In the genomic region with DNA sequence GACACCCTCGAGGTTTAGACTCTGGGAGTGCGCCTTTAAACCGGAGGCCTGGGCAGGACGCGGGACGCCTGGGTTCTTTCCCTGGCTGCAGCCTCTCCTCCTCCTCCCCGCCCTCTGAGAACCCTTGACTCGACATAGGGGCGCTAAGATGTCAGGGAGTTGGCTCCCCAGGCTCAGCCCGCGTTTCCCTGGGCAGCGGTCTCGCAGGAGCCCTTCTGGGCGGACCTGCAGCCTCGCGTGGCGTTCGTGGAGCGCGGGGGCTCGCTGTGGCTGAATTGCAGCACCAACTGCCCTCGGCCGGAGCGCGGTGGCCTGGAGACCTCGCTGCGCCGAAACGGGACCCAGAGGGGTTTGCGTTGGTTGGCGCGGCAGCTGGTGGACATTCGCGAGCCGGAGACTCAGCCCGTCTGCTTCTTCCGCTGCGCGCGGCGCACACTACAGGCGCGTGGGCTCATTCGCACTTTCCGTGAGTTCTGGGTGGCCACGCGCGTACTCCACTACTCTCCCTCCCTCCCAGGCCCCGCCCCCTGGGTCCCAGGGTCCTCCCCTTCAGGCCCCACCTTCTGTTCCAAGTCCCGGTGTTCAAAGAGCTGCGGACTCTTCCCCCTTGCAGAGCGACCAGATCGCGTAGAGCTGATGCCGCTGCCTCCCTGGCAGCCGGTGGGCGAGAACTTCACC, we compare ENCODE assay signal across 9 cellular contexts. TPM values are rescaled to one million over a fixed set of nuclear protein-coding genes. Genes with fewer than 3 reads are reported as not detected.
DNase-seq lines count a peak whose midpoint lies in the region; ATAC-seq, FAIRE-seq and TF ChIP-seq lines count a peak whose summit lies in the region.
"Had no signal": no experiment of that assay in that cellular context is flagged by ENCODE, and none has a peak within 500 bp of the region (broad histone marks: within the 10 kb centered on the region; RNA-seq: fewer than 3 reads in every experiment).

No MANE protein-coding gene starts in this region.

- H3K4me3 Mint-ChIP-seq in immature natural killer cell: peak overlapping the region; percentile 83 to 90 (median 85)

- peaks cover 0 to 2% (median 0%) of the 10 kb centered on the region in 6 donors for H3K9me3 Mint-ChIP-seq in immature natural killer cell

- DNase-seq in 8988T (peak; percentile 82), RWPE1 (ENCODE audit: low spot score) (peak; percentile 64), GM12878 (ENCODE audit: low read depth, low spot score) (no peak), immature natural killer cell (peak; percentile 54 to 59 (median 55))
- peak; percentile 54 for DNase-seq in stimulated activated CD4-positive, alpha-beta T cell treated with anti-CD3 and anti-CD28 coated beads, Interleukin-2, amount 100 ng/mL, for 4 hours (ENCODE audit: low read depth)

- TF ChIP-seq EP300 in GM12878 (IDR thresholded peaks at IDR 0.05; ENCODE audit: borderline replicate concordance in 1 of 2, control insufficient read depth in 1 of 2, low read depth in 2 of 2, low read length in 2 of 2): no peak

- no peaks in the 10 kb centered on the region for H3K79me2 ChIP-seq in GM12878 (ENCODE audit: control insufficient read depth, insufficient read depth, low read length)

- RAD21 ChIA-PET in GM12878 (lab: Charles Lee; ENCODE audit: unreplicated experiment): interaction anchor here (0.6 to 1.6 kb wide), 5 partner anchors 11 to 90 kb away, joined by 3 to 22 read pairs (median 5); a partner anchor contains a TSS

- H3K4me3 ChIP-seq in GM12875 (ENCODE audit: low read depth, low read length) (peak overlapping the region; percentile 52), GM12878 (peak overlapping the region; percentile 77)

- CTCF ChIA-PET in RWPE1 (lab: Yijun Ruan, JAX): interaction anchor here (0.6 to 1.7 kb wide), 4 partner anchors 22 to 214 kb away, joined by 3 to 11 read pairs (median 4); no protein-coding TSS in a partner anchor
- CTCF ChIA-PET in GM12878 (lab: Yijun Ruan, JAX): interaction anchor here (1.0 to 1.8 kb wide), 5 partner anchors 20 to 98 kb away, joined by 3 to 7 read pairs (median 4); a partner anchor contains a TSS

- BruUV-seq in GM12878 (replicated peaks; lab: Mats Ljungman, UMichigan): no TSS peak

- H2AFZ ChIP-seq in GM12878 (ENCODE audit: control insufficient read depth, low read depth, low read length): peak overlapping the region; percentile 61

- POLR2A ChIA-PET in RWPE1 (lab: Yijun Ruan, JAX; ENCODE audit: low non-redundant PET) (no interaction called here), GM12878 (lab: Charles Lee) (interaction anchor here (0.6 to 2.2 kb wide), 9 partner anchors 11 to 263 kb away, joined by 3 to 11 read pairs (median 4); a partner anchor contains a TSS)

- no peaks in the 10 kb centered on the region; the same call in 2 of the 3 replicates for H3K9me3 ChIP-seq in GM12878 (replicated peaks; ENCODE audit: control insufficient read depth, insufficient read depth, low read length)

- H3K27me3 Mint-ChIP-seq in immature natural killer cell (ENCODE audit: low read depth in 3 of 3): peaks cover 54 to 81% (median 59%) of the 10 kb centered on the region in 3 donors

- H4K20me1 ChIP-seq in GM12878 (ENCODE audit: control insufficient read depth, insufficient read depth): peaks cover 1% of the 10 kb centered on the region; the same call in 1 of the 2 replicates

- peaks cover 3 to 16% of the 10 kb centered on the region in 2 experiments for H3K27me3 ChIP-seq in GM12878 (replicated peaks in 1 of 2; ENCODE audit: control insufficient read depth in 2 of 2, insufficient read depth in 2 of 2, low read length in 1 of 2)

- WGBS in GM12878 (ENCODE audit: insufficient coverage, insufficient replicate concordance, low lambda C conversion rate, missing lambda C conversion rate): 2% methylated on average over 44 of the region's 57 CpGs

- in situ Hi-C loops in GM12878 (cut with MboI): no loop called here

- H3K27ac ChIP-seq in RWPE1 (peak overlapping the region; percentile 93), GM12878 (ENCODE audit: control insufficient read depth, insufficient read depth) (no peak overlapping the region)

- intact Hi-C loops in GM12878 (cut with micrococcal nuclease; ENCODE audit: unreplicated experiment): no loop called here

- peaks cover 60% of the 10 kb centered on the region for H3K4me1 ChIP-seq in GM12878 (ENCODE audit: control insufficient read depth, insufficient read depth, low read length)

- FAIRE-seq in GM12878 (lab: Jason Lieb, UNC): no peak
- FAIRE-seq: endometrium had no signal

- TF ChIP-seq POLR2A in GM12878 (IDR thresholded peaks at IDR 0.05; ENCODE audit: low read depth, low read length): peak; percentile 49; the same call in 1 of the 2 replicates

- ATAC-seq in GM12878 (peak; percentile 8; the same call in 2 of the 3 replicates), GM18498 (IDR thresholded peaks at IDR 0.05; ENCODE audit: unreplicated experiment) (no peak), HG03097 (IDR thresholded peaks at IDR 0.05; ENCODE audit: low FRiP score, unreplicated experiment) (no peak)

- peaks cover 78% of the 10 kb centered on the region in 2 donors for H3K4me1 Mint-ChIP-seq in immature natural killer cell

- peak overlapping the region; percentile 7; the same call in 1 of the 2 replicates for H3K9ac ChIP-seq in GM12878 (ENCODE audit: control insufficient read depth, insufficient read depth, low read length)

- H3K36me3 ChIP-seq in GM12878 (ENCODE audit: control insufficient read depth in 2 of 2, insufficient read depth in 2 of 2, low read length in 1 of 2): peaks cover 1 to 2% of the 10 kb centered on the region in 2 experiments; a peak in 2 of 4 replicates

- no peak for TF ChIP-seq RAD21 in GM12878 (IDR thresholded peaks at IDR 0.05; ENCODE audit: insufficient read depth, low read depth, low read length)

- H3K4me2 ChIP-seq in GM12878 (ENCODE audit: control insufficient read depth, insufficient read depth): peak overlapping the region; percentile 98

- peaks cover 2 to 6% (median 3%) of the 10 kb centered on the region in 3 donors for H3K36me3 Mint-ChIP-seq in immature natural killer cell

- SMC1A ChIA-PET in GM12878 (lab: Charles Lee; ENCODE audit: uncharacterized antibody, unreplicated experiment): interaction anchor here (0.8 to 1.8 kb wide), 6 partner anchors 14 to 145 kb away, joined by 3 to 14 read pairs (median 4); a partner anchor contains a TSS

- TF ChIP-seq CTCF in GM12875 (IDR thresholded peaks at IDR 0.05; ENCODE audit: borderline replicate concordance, insufficient read depth, low read depth, low read length) (no peak), RWPE1 (conservative IDR thresholded peaks at IDR 0.05; ENCODE audit: low read depth) (no peak), GM12878 (IDR thresholded peaks at IDR 0.05 in 2 of 3, conservative IDR thresholded peaks at IDR 0.05 in 1 of 3; ENCODE audit: control insufficient read depth in 2 of 3, extremely low read depth in 1 of 3, insufficient read depth in 1 of 3, low read depth in 3 of 3, low read length in 3 of 3) (no peak)

- peak overlapping the region in 3 of 6 donors; percentile 32 to 71 (median 39) for H3K27ac Mint-ChIP-seq in immature natural killer cell

RNA-seq across cellular contexts. Expression of a gene that starts 1.3 kb away (rescaled TPM):
- 14.9 and 15.8 TPM in 2 replicates for total RNA-seq in GM12878 (2013; cell fraction: nucleolus; rRNA removed)
- total RNA-seq in GM12878 (2014; rRNA removed) (0.76 and 1.3 TPM in 2 replicates), GM12878 (2014; rRNA removed; fragmentation: Illumina TruSeq; extraction: Trizol) (0.36 and 0.55 TPM in 2 replicates), GM12878 (2021) (3.0 and 4.6 TPM in 2 replicates)
- 1.1 TPM for polyA plus RNA-seq in GM12878 (2011; ENCODE audit: low read depth)
- polyA plus RNA-seq in GM12878 (2011; rRNA removed) (1.4 and 3.5 TPM in 2 replicates), GM12878 (2014; fragmentation: Illumina TruSeq; extraction: Trizol) (0.48 TPM in 1 of 2 replicates, not detected in the other), GM12878 (2014; fragmentation: Nextera tagmentation; extraction: Ambion mirVana) (not detected), GM12878 (2014; rRNA removed) (3.2 and 4.6 TPM in 2 replicates), GM12878 (2016; fragmentation: Nextera tagmentation; extraction: Ambion mirVana) (under 1 TPM; 0.14 to 0.59 TPM), immature natural killer cell (not detected)
- 4.9 and 7.8 TPM in 2 replicates for polyA plus RNA-seq in GM12878 (2011; cell fraction: cytosol; rRNA removed)
- polyA plus RNA-seq in GM12878 (2011; cell fraction: nucleus; rRNA removed): 154 and 163 TPM in 2 replicates
- 3.8 and 6.4 TPM in 2 replicates for polyA plus RNA-seq in GM12878 (2012)
- polyA minus RNA-seq in GM12878 (2011; rRNA and poly(A)+ RNA removed): 0.66 and 3.7 TPM in 2 replicates
- 1.0 and 3.1 TPM in 2 replicates for polyA minus RNA-seq in GM12878 (2011; cell fraction: cytosol; rRNA and poly(A)+ RNA removed)
- 8.2 and 13.5 TPM in 2 replicates for polyA minus RNA-seq in GM12878 (2011; cell fraction: nucleus; rRNA and poly(A)+ RNA removed)

RNA-seq across cellular contexts. Expression of a gene that starts 4.3 kb away (rescaled TPM):
- 2.8 and 3.6 TPM in 2 replicates for total RNA-seq in GM12878 (2013; cell fraction: nucleolus; rRNA removed)
- total RNA-seq in GM12878 (2014; rRNA removed) (2.4 and 3.0 TPM in 2 replicates), GM12878 (2014; rRNA removed; fragmentation: Illumina TruSeq; extraction: Trizol) (1.2 and 1.3 TPM in 2 replicates), GM12878 (2021) (2.1 and 2.6 TPM in 2 replicates)
- 0.80 TPM for polyA plus RNA-seq in GM12878 (2011; ENCODE audit: low read depth)
- polyA plus RNA-seq in GM12878 (2011; rRNA removed) (0.20 and 0.31 TPM in 2 replicates), GM12878 (2014; fragmentation: Illumina TruSeq; extraction: Trizol) (0.29 and 0.63 TPM in 2 replicates), GM12878 (2014; fragmentation: Nextera tagmentation; extraction: Ambion mirVana) (under 1 TPM; 0.69 to 0.72 TPM), GM12878 (2014; rRNA removed) (3.0 and 3.4 TPM in 2 replicates), GM12878 (2016; fragmentation: Nextera tagmentation; extraction: Ambion mirVana) (1 to 10 TPM; 4.1 to 5.1 TPM), immature natural killer cell (1 to 10 TPM in 1 of 3 donors, under 1 TPM in 1, not detected in 1; 0.63 to 1.1 TPM)
- 0.48 and 0.79 TPM in 2 replicates for polyA plus RNA-seq in GM12878 (2011; cell fraction: cytosol; rRNA removed)
- 0.72 and 0.75 TPM in 2 replicates for polyA plus RNA-seq in GM12878 (2011; cell fraction: nucleus; rRNA removed)
- polyA plus RNA-seq in GM12878 (2012): 1.4 and 1.9 TPM in 2 replicates
- 0.51 and 1.3 TPM in 2 replicates for polyA minus RNA-seq in GM12878 (2011; rRNA and poly(A)+ RNA removed)
- not detected in 2 replicates for polyA minus RNA-seq in GM12878 (2011; cell fraction: cytosol; rRNA and poly(A)+ RNA removed)
- polyA minus RNA-seq in GM12878 (2011; cell fraction: nucleus; rRNA and poly(A)+ RNA removed): 2.3 and 3.5 TPM in 2 replicates

RNA-seq across cellular contexts. Expression of a gene that starts 18.6 kb away (rescaled TPM):
- 1.1 and 1.6 TPM in 2 replicates for total RNA-seq in GM12878 (2013; cell fraction: nucleolus; rRNA removed)
- total RNA-seq in GM12878 (2014; rRNA removed) (1.3 and 1.7 TPM in 2 replicates), GM12878 (2014; rRNA removed; fragmentation: Illumina TruSeq; extraction: Trizol) (0.67 and 0.78 TPM in 2 replicates), GM12878 (2021) (2.5 and 4.1 TPM in 2 replicates)
- 0.75 TPM for polyA plus RNA-seq in GM12878 (2011; ENCODE audit: low read depth)
- polyA plus RNA-seq in GM12878 (2011; rRNA removed) (0.49 and 0.94 TPM in 2 replicates), GM12878 (2014; fragmentation: Illumina TruSeq; extraction: Trizol) (0.19 and 0.98 TPM in 2 replicates), GM12878 (2014; fragmentation: Nextera tagmentation; extraction: Ambion mirVana) (under 1 TPM; 0.29 to 0.48 TPM), GM12878 (2014; rRNA removed) (4.6 and 5.6 TPM in 2 replicates), GM12878 (2016; fragmentation: Nextera tagmentation; extraction: Ambion mirVana) (1 to 10 TPM; 1.8 to 2.0 TPM), immature natural killer cell (1 to 10 TPM in 1 of 3 donors, under 1 TPM in 1, not detected in 1; 0.48 to 1.9 TPM)
- 1.7 and 2.0 TPM in 2 replicates for polyA plus RNA-seq in GM12878 (2011; cell fraction: cytosol; rRNA removed)
- polyA plus RNA-seq in GM12878 (2011; cell fraction: nucleus; rRNA removed): 10.8 and 12.6 TPM in 2 replicates
- 0.89 and 1.8 TPM in 2 replicates for polyA plus RNA-seq in GM12878 (2012)
- 0.29 and 0.31 TPM in 2 replicates for polyA minus RNA-seq in GM12878 (2011; rRNA and poly(A)+ RNA removed)
- polyA minus RNA-seq in GM12878 (2011; cell fraction: cytosol; rRNA and poly(A)+ RNA removed): not detected in 2 replicates
- polyA minus RNA-seq in GM12878 (2011; cell fraction: nucleus; rRNA and poly(A)+ RNA removed): 0.24 and 1.1 TPM in 2 replicates

RNA-seq across cellular contexts. Expression of a gene that starts 20.1 kb away (rescaled TPM):
- 288 and 334 TPM in 2 replicates for total RNA-seq in GM12878 (2013; cell fraction: nucleolus; rRNA removed)
- total RNA-seq in GM12878 (2014; rRNA removed) (72.9 and 77.7 TPM in 2 replicates), GM12878 (2014; rRNA removed; fragmentation: Illumina TruSeq; extraction: Trizol) (49.4 and 52.6 TPM in 2 replicates), GM12878 (2021) (69.7 and 71.0 TPM in 2 replicates)
- polyA plus RNA-seq in GM12878 (2011; ENCODE audit: low read depth): 37.5 TPM
- polyA plus RNA-seq in GM12878 (2011; rRNA removed) (46.8 and 115 TPM in 2 replicates), GM12878 (2014; fragmentation: Illumina TruSeq; extraction: Trizol) (61.9 and 67.8 TPM in 2 replicates), GM12878 (2014; fragmentation: Nextera tagmentation; extraction: Ambion mirVana) (10 to 100 TPM in 1 of 2 experiments, 1 to 10 TPM in 1; 7.6 to 14.8 TPM), GM12878 (2014; rRNA removed) (67.9 and 74.4 TPM in 2 replicates), GM12878 (2016; fragmentation: Nextera tagmentation; extraction: Ambion mirVana) (10 to 100 TPM; 35.0 to 41.9 TPM), immature natural killer cell (10 to 100 TPM in 2 of 3 donors, 1 to 10 TPM in 1; 9.9 to 18.4 (median 18.0) TPM)
- 121 and 131 TPM in 2 replicates for polyA plus RNA-seq in GM12878 (2011; cell fraction: cytosol; rRNA removed)
- 126 and 136 TPM in 2 replicates for polyA plus RNA-seq in GM12878 (2011; cell fraction: nucleus; rRNA removed)
- polyA plus RNA-seq in GM12878 (2012): 53.2 and 69.6 TPM in 2 replicates
- 120 and 140 TPM in 2 replicates for polyA minus RNA-seq in GM12878 (2011; rRNA and poly(A)+ RNA removed)
- 62.1 and 69.0 TPM in 2 replicates for polyA minus RNA-seq in GM12878 (2011; cell fraction: cytosol; rRNA and poly(A)+ RNA removed)
- polyA minus RNA-seq in GM12878 (2011; cell fraction: nucleus; rRNA and poly(A)+ RNA removed): 62.3 and 89.7 TPM in 2 replicates

RNA-seq across cellular contexts. Expression of a gene that starts 24.8 kb away (rescaled TPM):
- total RNA-seq in GM12878 (2013; cell fraction: nucleolus; rRNA removed): 8.7 and 11.1 TPM in 2 replicates
- total RNA-seq in GM12878 (2014; rRNA removed): 19.5 and 29.0 TPM in 2 replicates
- total RNA-seq in GM12878 (2014; rRNA removed; fragmentation: Illumina TruSeq; extraction: Trizol): 15.0 and 16.2 TPM in 2 replicates
- total RNA-seq in GM12878 (2021): 22.4 and 24.6 TPM in 2 replicates
- 7.6 TPM for polyA plus RNA-seq in GM12878 (2011; ENCODE audit: low read depth)
- 5.0 and 12.4 TPM in 2 replicates for polyA plus RNA-seq in GM12878 (2011; rRNA removed)
- polyA plus RNA-seq in GM12878 (2011; cell fraction: cytosol; rRNA removed): 24.5 and 31.1 TPM in 2 replicates
- polyA plus RNA-seq in GM12878 (2011; cell fraction: nucleus; rRNA removed): 34.9 and 53.2 TPM in 2 replicates
- 9.7 and 16.0 TPM in 2 replicates for polyA plus RNA-seq in GM12878 (2012)
- polyA plus RNA-seq in GM12878 (2014; fragmentation: Illumina TruSeq; extraction: Trizol): 5.9 and 24.9 TPM in 2 replicates
- 1 to 10 TPM; 1.4 to 4.1 TPM for polyA plus RNA-seq in GM12878 (2014; fragmentation: Nextera tagmentation; extraction: Ambion mirVana)
- polyA plus RNA-seq in GM12878 (2014; rRNA removed): 31.7 TPM in 2 replicates
- 10 to 100 TPM; 34.4 to 50.4 TPM for polyA plus RNA-seq in GM12878 (2016; fragmentation: Nextera tagmentation; extraction: Ambion mirVana)
- polyA minus RNA-seq in GM12878 (2011; rRNA and poly(A)+ RNA removed): 5.3 and 11.1 TPM in 2 replicates
- 3.2 and 5.2 TPM in 2 replicates for polyA minus RNA-seq in GM12878 (2011; cell fraction: cytosol; rRNA and poly(A)+ RNA removed)
- polyA minus RNA-seq in GM12878 (2011; cell fraction: nucleus; rRNA and poly(A)+ RNA removed): 4.2 and 11.7 TPM in 2 replicates
- polyA plus RNA-seq in immature natural killer cell: 10 to 100 TPM; 12.5 to 17.8 (median 16.6) TPM
